Comparison of ENCODE assay signal across 1 cellular context in genomic region chr3:134476977-134477376, GRCh38.
TF ChIP-seq lines count a peak whose summit lies in the region.

No MANE protein-coding gene starts in this region.

TF ChIP-seq in IMR-90, 13 proteins besides CTCF, POLR2A, EP300 and RAD21:
- TF ChIP-seq ELK1 (IDR thresholded peaks at IDR 0.05; ENCODE audit: borderline replicate concordance, low read depth, low read length) (no peak), NFE2L2 (IDR thresholded peaks at IDR 0.05; ENCODE audit: low read depth, low read length) (no peak), SMC3 (IDR thresholded peaks at IDR 0.05; ENCODE audit: low read depth, low read length) (no peak), CHD1 (IDR thresholded peaks at IDR 0.05; ENCODE audit: low read depth, low read length) (no peak), CEBPB (IDR thresholded peaks at IDR 0.05; ENCODE audit: low read depth, low read length) (no peak), RCOR1 (IDR thresholded peaks at IDR 0.05; ENCODE audit: insufficient replicate concordance, low read length) (no peak), USF2 (IDR thresholded peaks at IDR 0.05; ENCODE audit: low read depth, low read length) (no peak), FOS (IDR thresholded peaks at IDR 0.05; ENCODE audit: low read depth, low read length) (no peak), RFX5 (IDR thresholded peaks at IDR 0.05; ENCODE audit: low read depth, low read length) (no peak), MXI1 (IDR thresholded peaks at IDR 0.05; ENCODE audit: borderline replicate concordance, low read depth, low read length) (no peak), MAZ (IDR thresholded peaks at IDR 0.05; ENCODE audit: borderline replicate concordance, low read depth, low read length) (no peak), MAFK (IDR thresholded peaks at IDR 0.05; ENCODE audit: low read depth, low read length) (no peak), BHLHE40 (IDR thresholded peaks at IDR 0.05; ENCODE audit: low read depth, low read length) (no peak)
TF ChIP-seq in IMR-90: peak in this region for 0.
